25 cellular contexts compared by ENCODE assay signal in genomic region chr10:81034376-81034775, GRCh38.
DNase-seq lines count a peak whose midpoint lies in the region; ATAC-seq, FAIRE-seq and TF ChIP-seq lines count a peak whose summit lies in the region.
"Had no signal": no experiment of that assay in that cellular context is flagged by ENCODE, and none has a peak within 500 bp of the region (broad histone marks: within the 10 kb centered on the region; RNA-seq: fewer than 3 reads in every experiment).

No MANE protein-coding gene starts in this region.

- H3K9ac ChIP-seq in GM12878 (ENCODE audit: control insufficient read depth, insufficient read depth, low read length), result no peak overlapping the region
- H3K9ac ChIP-seq: BLaER1 had no signal

- H3K4me2 ChIP-seq in GM12878 (ENCODE audit: control insufficient read depth, insufficient read depth) (no peak overlapping the region), GM23338 (no peak overlapping the region)
- H3K4me2 ChIP-seq: BLaER1 had no signal

- in situ Hi-C loops in GM12878 (cut with MboI), result no loop called here

- H2AFZ ChIP-seq in GM12878 (ENCODE audit: control insufficient read depth, low read depth, low read length) (no peak overlapping the region), GM23338 (no peak overlapping the region)

- SMC1A ChIA-PET in GM12878 (lab: Charles Lee; ENCODE audit: uncharacterized antibody, unreplicated experiment), result interaction anchor here (2.0 kb wide), 1 partner anchor 75 kb away, joined by 6 read pairs; no protein-coding TSS in a partner anchor

- POLR2A ChIA-PET in GM12878 (lab: Charles Lee), result no interaction called here

- no peaks in the 10 kb centered on the region for H3K36me3 ChIP-seq in GM12878 (ENCODE audit: control insufficient read depth in 2 of 2, insufficient read depth in 2 of 2, low read length in 1 of 2)
- H3K36me3 ChIP-seq in GM23338 (ENCODE audit: insufficient read depth), result no peaks in the 10 kb centered on the region
- H3K36me3 ChIP-seq: BLaER1, Peyer's patch had no signal

- H3K27me3 Mint-ChIP-seq in GM23338 (ENCODE audit: insufficient read depth, low read depth, poor library complexity), result peaks cover 2% of the 10 kb centered on the region
- H3K27me3 Mint-ChIP-seq: CD4-positive, alpha-beta T cell had no signal

- TF ChIP-seq EP300 in GM12878 (IDR thresholded peaks at IDR 0.05; ENCODE audit: borderline replicate concordance in 1 of 2, control insufficient read depth in 1 of 2, low read depth in 2 of 2, low read length in 2 of 2), result peak; percentile 31 to 51; a peak in 1 of 4 replicates

- 0 out of 3 replicates have a peak, but pooled peaks cover 3% of the 10 kb centered on the region for H3K36me3 Mint-ChIP-seq in GM23338 (ENCODE audit: low read depth)
- H3K36me3 Mint-ChIP-seq: T-cell had no signal

- H3K9me3 ChIP-seq in GM12878 (replicated peaks; ENCODE audit: control insufficient read depth, insufficient read depth, low read length), result peaks cover 7% of the 10 kb centered on the region
- H3K9me3 ChIP-seq: Peyer's patch had no signal

- H3K4me1 ChIP-seq in GM12878 (ENCODE audit: control insufficient read depth, insufficient read depth, low read length) (peaks cover 26% of the 10 kb centered on the region), GM23338 (ENCODE audit: insufficient read depth) (no peaks in the 10 kb centered on the region)
- H3K4me1 ChIP-seq: Peyer's patch had no signal

- peaks cover 9% of the 10 kb centered on the region; the same call in 2 of the 3 replicates for H3K9me3 Mint-ChIP-seq in GM23338
- H3K9me3 Mint-ChIP-seq: CD4-positive, alpha-beta T cell; T-helper 2 cell treated with Interferon-gamma antibody and Interleukin-4, amounts not matched to agents 5 μg/mL and 100 μg/mL, for 36 hours had no signal

- no peaks in the 10 kb centered on the region for H4K20me1 ChIP-seq in GM12878 (ENCODE audit: control insufficient read depth, insufficient read depth)
- H4K20me1 ChIP-seq in GM23338 (replicated peaks; ENCODE audit: insufficient read depth), result no peaks in the 10 kb centered on the region
- H4K20me1 ChIP-seq: BLaER1 had no signal

- H3K79me2 ChIP-seq in GM12878 (ENCODE audit: control insufficient read depth, insufficient read depth, low read length) (no peaks in the 10 kb centered on the region), GM23338 (replicated peaks; ENCODE audit: insufficient read depth) (no peaks in the 10 kb centered on the region)

- TF ChIP-seq POLR2A in GM12891 (IDR thresholded peaks at IDR 0.05; ENCODE audit: low read depth, low read length), result no peak
- TF ChIP-seq POLR2A in GM12878 (IDR thresholded peaks at IDR 0.05; ENCODE audit: low read depth, low read length), result no peak

- DNase-seq in GM12891 (ENCODE audit: insufficient read length, low spot score), result no peak
- DNase-seq in GM12878 (ENCODE audit: low read depth, low spot score), result no peak
- no peak for DNase-seq in NCI-H748 treated with DMSO at 0.1 percent for 48 hours (lab: John Stamatoyannopoulos, UW)
- DNase-seq in GM23338 (ENCODE audit: low spot score), result no peak
- DNase-seq: ACHN; CD4-positive, alpha-beta T cell; COR-L47; DMS79; GOT3; HCEC 1CT; NCI-H1105 treated with DMSO at 0.1 percent for 48 hours; NCI-H2029 treated with DMSO at 0.1 percent for 48 hours; NCI-H226; NCI-H510A treated with DMSO at 0.1 percent for 48 hours; NCI-H774; Peyer's patch; T-cell had no signal

- ATAC-seq in GM18870 (IDR thresholded peaks at IDR 0.05; ENCODE audit: unreplicated experiment), result peak; percentile 22
- peak; percentile 28 for ATAC-seq in GM19397 (IDR thresholded peaks at IDR 0.05; ENCODE audit: unreplicated experiment)
- ATAC-seq in GM12878, result peak; percentile 30
- no peak for ATAC-seq in GM23338
- ATAC-seq in HG02678 (IDR thresholded peaks at IDR 0.05; ENCODE audit: unreplicated experiment), result no peak
- no peak for ATAC-seq in HG02884 (IDR thresholded peaks at IDR 0.05; ENCODE audit: unreplicated experiment)
- ATAC-seq: SK-N-SH treated with all-trans-retinoic acid at 6 μM for 48 hours, T-cell had no signal

- no peak for TF ChIP-seq RAD21 in GM12878 (IDR thresholded peaks at IDR 0.05; ENCODE audit: insufficient read depth, low read depth, low read length)

- CTCF ChIA-PET in GM12878 (lab: Yijun Ruan, JAX), result interaction anchor here (2.4 to 2.5 kb wide), 2 partner anchors 16 to 146 kb away, joined by 6 to 8 read pairs; no protein-coding TSS in a partner anchor

- intact Hi-C loops in GM12878 (cut with micrococcal nuclease; ENCODE audit: unreplicated experiment), result loop anchor here (10.0 kb wide), 1 partner anchor 440 kb away; no protein-coding TSS in a partner anchor

- FAIRE-seq in GM12891 (lab: Jason Lieb, UNC) (no peak), GM12878 (lab: Jason Lieb, UNC) (no peak)

- H3F3A ChIP-seq in GM23338 (replicated peaks; ENCODE audit: low read depth), result no peaks in the 10 kb centered on the region

- RAD21 ChIA-PET in GM12878 (lab: Charles Lee; ENCODE audit: unreplicated experiment), result no interaction called here

- no peak overlapping the region for H3K4me3 ChIP-seq in GM12878
- no peak overlapping the region for H3K4me3 ChIP-seq in GM23338
- H3K4me3 ChIP-seq: BLaER1, Peyer's patch had no signal

- TF ChIP-seq CTCF in GM12878 (IDR thresholded peaks at IDR 0.05 in 2 of 3, conservative IDR thresholded peaks at IDR 0.05 in 1 of 3; ENCODE audit: control insufficient read depth in 2 of 3, extremely low read depth in 1 of 3, insufficient read depth in 1 of 3, low read depth in 3 of 3, low read length in 3 of 3), result no peak
- no peak for TF ChIP-seq CTCF in GM23338 (conservative IDR thresholded peaks at IDR 0.05; ENCODE audit: low read depth in 2 of 2)

- H3K9me2 ChIP-seq in GM23338 (ENCODE audit: insufficient read depth), result no peaks in the 10 kb centered on the region; the same call in 1 of the 2 replicates

- H3K27ac ChIP-seq in GM12878 (ENCODE audit: control insufficient read depth, insufficient read depth) (no peak overlapping the region), GM23338 (ENCODE audit: low read depth) (no peak overlapping the region)
- H3K27ac ChIP-seq: 22Rv1, BLaER1, Peyer's patch had no signal

- no peak overlapping the region for H3K4me3 Mint-ChIP-seq in GM23338
- H3K4me3 Mint-ChIP-seq: CD4-positive, alpha-beta T cell; T-cell; T-helper 2 cell treated with Interferon-gamma antibody and Interleukin-4, amounts not matched to agents 5 μg/mL and 100 μg/mL, for 36 hours had no signal

- H3K27me3 ChIP-seq in GM12878 (replicated peaks in 1 of 2; ENCODE audit: control insufficient read depth in 2 of 2, insufficient read depth in 2 of 2, low read length in 1 of 2) (no peaks in the 10 kb centered on the region), GM23338 (ENCODE audit: insufficient read depth) (no peaks in the 10 kb centered on the region)
- H3K27me3 ChIP-seq: BLaER1, Peyer's patch had no signal

- no TSS peak for BruUV-seq in GM12878 (replicated peaks; lab: Mats Ljungman, UMichigan)

- no peaks in the 10 kb centered on the region for H3K4me1 Mint-ChIP-seq in GM23338
- H3K4me1 Mint-ChIP-seq: T-cell had no signal

- no peak overlapping the region for H3K27ac Mint-ChIP-seq in GM23338
- H3K27ac Mint-ChIP-seq: CD4-positive, alpha-beta T cell; T-cell; T-helper 2 cell treated with Interferon-gamma antibody and Interleukin-4, amounts not matched to agents 5 μg/mL and 100 μg/mL, for 36 hours had no signal

- 48% methylated on average over 4 of the region's 4 CpGs for WGBS in GM12878 (ENCODE audit: insufficient coverage, insufficient replicate concordance, low lambda C conversion rate, missing lambda C conversion rate)

TF ChIP-seq in GM12891, 5 proteins besides CTCF, POLR2A, EP300 and RAD21:
- no peak for TF ChIP-seq TAF1 (IDR thresholded peaks at IDR 0.05; ENCODE audit: low read depth, low read length)
- TF ChIP-seq SPI1 (IDR thresholded peaks at IDR 0.05; ENCODE audit: low read depth, low read length), result peak; percentile 41

TF ChIP-seq in GM12878, 131 proteins besides CTCF, POLR2A, EP300 and RAD21 (continues in another document):
- no peak for TF ChIP-seq SIX5 (IDR thresholded peaks at IDR 0.05; ENCODE audit: low read depth, low read length, severe bottlenecking)
- TF ChIP-seq IKZF1 (conservative IDR thresholded peaks at IDR 0.05), result peak; percentile 28
- TF ChIP-seq MTA2 (IDR thresholded peaks at IDR 0.05; ENCODE audit: low read depth), result peak; percentile 50
- TF ChIP-seq CREB1 (IDR thresholded peaks at IDR 0.05; ENCODE audit: low read depth), result 0 out of 2 replicates have a peak, but pooled peaks have one; percentile 13
- peak; percentile 50; the same call in 1 of the 3 replicates for TF ChIP-seq POU2F2 (IDR thresholded peaks at IDR 0.05; ENCODE audit: borderline replicate concordance, low read depth, low read length)
- TF ChIP-seq ZSCAN29 (IDR thresholded peaks at IDR 0.05), result no peak
- peak; percentile 57 for TF ChIP-seq RUNX3 (IDR thresholded peaks at IDR 0.05; ENCODE audit: low read length)

Comparison
In these comparisons a context has a peak if more than half of its experiments do, and no peak if none do; other contexts are left out.
1. ATAC-seq: peak in GM18870 (single experiment), GM19397 (single experiment) and GM12878 (single experiment); none in GM23338 (single experiment), HG02678 (single experiment) and HG02884 (single experiment).